1 cellular context compared by ENCODE assay signal in the genomic region with DNA sequence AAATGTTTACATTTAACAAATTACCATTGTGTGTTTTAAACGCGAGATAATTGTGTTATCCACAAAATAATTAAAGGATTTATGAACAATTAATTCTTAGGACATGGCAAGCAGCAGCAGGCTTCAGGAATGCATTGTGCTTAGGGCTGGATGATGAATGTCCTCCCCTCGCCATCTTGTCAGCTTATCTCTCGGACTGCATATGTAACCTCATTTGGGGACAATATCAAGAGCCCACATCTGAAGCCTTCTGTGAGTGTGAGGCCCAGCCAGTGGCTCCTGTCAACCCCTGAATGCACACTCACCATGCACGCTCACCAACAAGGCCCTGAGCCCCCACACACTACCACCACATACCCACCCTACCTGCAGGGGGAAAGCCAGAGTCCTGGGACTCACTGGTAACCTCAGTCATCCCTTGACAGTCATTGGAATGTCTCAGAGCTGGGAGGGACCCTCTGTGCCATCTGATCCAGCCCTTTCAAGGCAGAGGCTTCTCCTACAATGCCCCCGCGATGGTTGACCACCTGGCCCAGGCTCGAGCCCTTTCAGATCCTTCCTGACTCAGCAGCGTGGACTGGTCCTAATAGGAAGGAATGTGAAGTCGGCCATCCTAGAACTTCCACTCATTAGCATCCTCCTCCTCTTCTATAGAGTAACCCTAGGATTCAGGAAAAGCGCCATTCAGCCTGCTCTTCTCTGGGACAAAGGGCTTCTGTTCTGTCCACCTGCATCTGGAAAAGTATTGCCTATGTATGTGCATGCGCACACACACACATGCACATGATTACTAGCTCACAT.
TF ChIP-seq lines count a peak whose summit lies in the region.

No MANE protein-coding gene starts in this region.

TF ChIP-seq in WTC11, 78 proteins besides CTCF, POLR2A, EP300 and RAD21 (continued from another document):
- TF ChIP-seq, protein P1, sequence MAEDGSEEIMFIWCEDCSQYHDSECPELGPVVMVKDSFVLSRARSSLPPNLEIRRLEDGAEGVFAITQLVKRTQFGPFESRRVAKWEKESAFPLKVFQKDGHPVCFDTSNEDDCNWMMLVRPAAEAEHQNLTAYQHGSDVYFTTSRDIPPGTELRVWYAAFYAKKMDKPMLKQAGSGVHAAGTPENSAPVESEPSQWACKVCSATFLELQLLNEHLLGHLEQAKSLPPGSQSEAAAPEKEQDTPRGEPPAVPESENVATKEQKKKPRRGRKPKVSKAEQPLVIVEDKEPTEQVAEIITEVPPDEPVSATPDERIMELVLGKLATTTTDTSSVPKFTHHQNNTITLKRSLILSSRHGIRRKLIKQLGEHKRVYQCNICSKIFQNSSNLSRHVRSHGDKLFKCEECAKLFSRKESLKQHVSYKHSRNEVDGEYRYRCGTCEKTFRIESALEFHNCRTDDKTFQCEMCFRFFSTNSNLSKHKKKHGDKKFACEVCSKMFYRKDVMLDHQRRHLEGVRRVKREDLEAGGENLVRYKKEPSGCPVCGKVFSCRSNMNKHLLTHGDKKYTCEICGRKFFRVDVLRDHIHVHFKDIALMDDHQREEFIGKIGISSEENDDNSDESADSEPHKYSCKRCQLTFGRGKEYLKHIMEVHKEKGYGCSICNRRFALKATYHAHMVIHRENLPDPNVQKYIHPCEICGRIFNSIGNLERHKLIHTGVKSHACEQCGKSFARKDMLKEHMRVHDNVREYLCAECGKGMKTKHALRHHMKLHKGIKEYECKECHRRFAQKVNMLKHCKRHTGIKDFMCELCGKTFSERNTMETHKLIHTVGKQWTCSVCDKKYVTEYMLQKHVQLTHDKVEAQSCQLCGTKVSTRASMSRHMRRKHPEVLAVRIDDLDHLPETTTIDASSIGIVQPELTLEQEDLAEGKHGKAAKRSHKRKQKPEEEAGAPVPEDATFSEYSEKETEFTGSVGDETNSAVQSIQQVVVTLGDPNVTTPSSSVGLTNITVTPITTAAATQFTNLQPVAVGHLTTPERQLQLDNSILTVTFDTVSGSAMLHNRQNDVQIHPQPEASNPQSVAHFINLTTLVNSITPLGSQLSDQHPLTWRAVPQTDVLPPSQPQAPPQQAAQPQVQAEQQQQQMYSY (CRISPR knock-in tag; IDR thresholded peaks at IDR 0.05) = no peak
- no peak for TF ChIP-seq ZNF138 (CRISPR knock-in tag; conservative IDR thresholded peaks at IDR 0.05)
- no peak for TF ChIP-seq HMGA2 (CRISPR knock-in tag; IDR thresholded peaks at IDR 0.05)
- TF ChIP-seq MXD4 (CRISPR knock-in tag; IDR thresholded peaks at IDR 0.05; ENCODE audit: borderline replicate concordance) = no peak
- TF ChIP-seq, protein P2, sequence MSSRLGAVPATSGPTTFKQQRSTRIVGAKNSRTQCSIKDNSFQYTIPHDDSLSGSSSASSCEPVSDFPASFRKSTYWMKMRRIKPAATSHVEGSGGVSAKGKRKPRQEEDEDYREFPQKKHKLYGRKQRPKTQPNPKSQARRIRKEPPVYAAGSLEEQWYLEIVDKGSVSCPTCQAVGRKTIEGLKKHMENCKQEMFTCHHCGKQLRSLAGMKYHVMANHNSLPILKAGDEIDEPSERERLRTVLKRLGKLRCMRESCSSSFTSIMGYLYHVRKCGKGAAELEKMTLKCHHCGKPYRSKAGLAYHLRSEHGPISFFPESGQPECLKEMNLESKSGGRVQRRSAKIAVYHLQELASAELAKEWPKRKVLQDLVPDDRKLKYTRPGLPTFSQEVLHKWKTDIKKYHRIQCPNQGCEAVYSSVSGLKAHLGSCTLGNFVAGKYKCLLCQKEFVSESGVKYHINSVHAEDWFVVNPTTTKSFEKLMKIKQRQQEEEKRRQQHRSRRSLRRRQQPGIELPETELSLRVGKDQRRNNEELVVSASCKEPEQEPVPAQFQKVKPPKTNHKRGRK (CRISPR knock-in tag; IDR thresholded peaks at IDR 0.05; ENCODE audit: borderline replicate concordance) = no peak
- TF ChIP-seq ZNF232 (CRISPR knock-in tag; IDR thresholded peaks at IDR 0.05) = no peak
- TF ChIP-seq, protein P3, sequence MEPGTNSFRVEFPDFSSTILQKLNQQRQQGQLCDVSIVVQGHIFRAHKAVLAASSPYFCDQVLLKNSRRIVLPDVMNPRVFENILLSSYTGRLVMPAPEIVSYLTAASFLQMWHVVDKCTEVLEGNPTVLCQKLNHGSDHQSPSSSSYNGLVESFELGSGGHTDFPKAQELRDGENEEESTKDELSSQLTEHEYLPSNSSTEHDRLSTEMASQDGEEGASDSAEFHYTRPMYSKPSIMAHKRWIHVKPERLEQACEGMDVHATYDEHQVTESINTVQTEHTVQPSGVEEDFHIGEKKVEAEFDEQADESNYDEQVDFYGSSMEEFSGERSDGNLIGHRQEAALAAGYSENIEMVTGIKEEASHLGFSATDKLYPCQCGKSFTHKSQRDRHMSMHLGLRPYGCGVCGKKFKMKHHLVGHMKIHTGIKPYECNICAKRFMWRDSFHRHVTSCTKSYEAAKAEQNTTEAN (CRISPR knock-in tag; IDR thresholded peaks at IDR 0.05) = no peak
- TF ChIP-seq TEAD1 (CRISPR knock-in tag; IDR thresholded peaks at IDR 0.05) = no peak
- no peak for TF ChIP-seq ZSCAN18 (CRISPR knock-in tag; IDR thresholded peaks at IDR 0.05)
- TF ChIP-seq NFE2L1 (CRISPR knock-in tag; IDR thresholded peaks at IDR 0.05) = no peak
- TF ChIP-seq, protein P4, sequence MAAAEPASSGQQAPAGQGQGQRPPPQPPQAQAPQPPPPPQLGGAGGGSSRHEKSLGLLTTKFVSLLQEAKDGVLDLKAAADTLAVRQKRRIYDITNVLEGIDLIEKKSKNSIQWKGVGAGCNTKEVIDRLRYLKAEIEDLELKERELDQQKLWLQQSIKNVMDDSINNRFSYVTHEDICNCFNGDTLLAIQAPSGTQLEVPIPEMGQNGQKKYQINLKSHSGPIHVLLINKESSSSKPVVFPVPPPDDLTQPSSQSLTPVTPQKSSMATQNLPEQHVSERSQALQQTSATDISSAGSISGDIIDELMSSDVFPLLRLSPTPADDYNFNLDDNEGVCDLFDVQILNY (CRISPR knock-in tag; IDR thresholded peaks at IDR 0.05) = no peak
TF ChIP-seq in WTC11: peak in this region for 0.
